8 cellular contexts compared by ENCODE assay signal in the genomic region with DNA sequence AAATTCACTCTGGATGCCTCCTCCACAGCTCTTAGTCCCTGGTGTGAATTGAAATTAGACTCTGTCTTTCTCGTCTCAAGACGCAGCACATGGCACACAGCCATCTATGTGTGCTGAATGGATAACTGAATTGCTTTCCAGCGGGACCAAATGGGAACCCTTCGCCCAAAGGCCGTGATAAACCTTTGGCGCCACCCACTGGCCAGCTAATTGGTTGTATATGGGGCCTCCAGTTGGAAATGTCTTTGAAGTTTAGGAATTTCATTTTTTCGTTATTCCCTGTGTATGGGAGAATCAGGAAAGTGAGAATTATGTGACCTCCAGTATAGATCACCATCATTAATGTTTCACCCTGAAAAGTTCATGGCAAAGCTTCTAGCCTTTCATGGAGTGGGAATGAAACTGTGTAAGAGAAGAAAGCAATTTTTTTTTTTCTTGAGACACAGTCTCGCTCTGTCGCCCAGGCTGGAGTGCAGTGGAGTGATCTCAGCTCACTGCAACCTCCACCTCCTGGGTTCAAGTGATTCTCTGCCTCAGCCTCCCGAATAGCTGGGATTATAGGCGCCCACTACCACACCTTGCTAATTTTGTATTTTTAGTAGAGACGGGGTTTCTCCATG. TPM values are rescaled to one million over a fixed set of nuclear protein-coding genes. Genes with fewer than 3 reads are reported as not detected.
DNase-seq lines count a peak whose midpoint lies in the region; ATAC-seq lines count a peak whose summit lies in the region.

No MANE protein-coding gene starts in this region.

- H3K27me3 ChIP-seq in layer of hippocampus (ENCODE audit: control insufficient read depth, insufficient read depth, low read length) = no peaks in the 10 kb centered on the region

- no peak for ATAC-seq in GM18907 (IDR thresholded peaks at IDR 0.05; ENCODE audit: unreplicated experiment)

- DNase-seq in A172 (ENCODE audit: low spot score) = peak; percentile 62
- peak; percentile 37 for DNase-seq in GM19238 (ENCODE audit: insufficient read length, low spot score)
- DNase-seq in NCI-H2196 treated with DMSO at 0.1 percent for 48 hours (lab: John Stamatoyannopoulos, UW; ENCODE audit: unreplicated experiment) = peak; percentile 30
- DNase-seq in activated CD4-positive, alpha-beta T cell treated with anti-CD3 and anti-CD28 coated beads for 1 hour = peak; percentile 51
- peak; percentile 87 for DNase-seq in cerebellum (ENCODE audit: low spot score)
- peak; percentile 80 for DNase-seq in stimulated activated CD4-positive, alpha-beta T cell treated with anti-CD3 and anti-CD28 coated beads, Interleukin-2, amount 100 ng/mL, for 24 hours

- peak overlapping the region; percentile 9 for H3K27ac ChIP-seq in layer of hippocampus (ENCODE audit: low read depth, low read length)

RNA-seq across cellular contexts. Expression of gene HSP90AA1, which starts 9.8 kb away (rescaled TPM):
- 404 and 642 TPM in 2 replicates for total RNA-seq in A172 (2014; rRNA removed; shearing (Covaris generic))
- total RNA-seq in cerebellum = 271 TPM

RNA-seq across cellular contexts. Expression of gene WDR20, which starts 43.0 kb away (rescaled TPM):
- 10.9 and 14.8 TPM in 2 replicates for total RNA-seq in A172 (2014; rRNA removed; shearing (Covaris generic))
- 36.5 TPM for total RNA-seq in cerebellum

Comparison
In these comparisons a context has a peak if more than half of its experiments do, and no peak if none do; other contexts are left out.
1. DNase-seq: peak in every context shown above with its lines; median percentile 87 in cerebellum; 80 in stimulated activated CD4-positive, alpha-beta T cell treated with anti-CD3 and anti-CD28 coated beads, Interleukin-2, amount 100 ng/mL, for 24 hours; 62 in A172; 51 in activated CD4-positive, alpha-beta T cell treated with anti-CD3 and anti-CD28 coated beads for 1 hour; 37 in GM19238; 30 in NCI-H2196 treated with DMSO at 0.1 percent for 48 hours.